8 cellular contexts compared by ENCODE assay signal in the genomic region with DNA sequence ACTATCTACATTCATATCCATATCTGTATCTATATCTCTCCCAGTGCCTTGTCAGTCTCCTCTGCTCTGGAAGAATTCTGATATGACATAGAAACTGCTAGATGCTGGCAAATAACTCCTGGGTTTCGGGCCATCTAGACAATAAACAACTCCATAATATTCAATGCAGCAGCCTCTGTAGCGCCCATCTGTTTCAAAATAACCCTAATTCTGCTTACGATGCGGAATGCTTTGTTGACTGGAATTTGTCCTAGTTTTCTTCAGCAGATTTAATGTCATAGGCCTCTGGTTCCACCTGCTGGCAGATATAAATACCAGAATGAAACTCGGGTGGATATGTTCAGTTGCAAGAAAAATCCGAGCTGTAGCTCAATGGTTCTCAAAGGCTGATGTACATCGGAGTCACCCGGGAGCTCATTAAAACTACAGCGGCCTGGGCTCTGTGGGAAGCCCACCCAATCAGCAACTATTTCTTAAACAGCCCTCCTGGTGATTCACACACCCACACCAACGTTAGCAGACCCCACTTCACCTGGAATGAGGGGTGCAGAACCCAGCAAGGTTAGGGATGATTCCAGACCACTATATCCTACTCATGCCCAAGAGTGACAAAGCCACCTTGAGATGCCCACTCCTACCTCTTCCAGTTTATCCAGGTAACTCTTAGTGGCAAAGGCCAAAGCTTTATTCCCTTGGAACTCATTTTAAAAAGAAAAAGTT.
A peak's percentile ranks its signal among the peaks of the same experiment; 100 is the strongest.
DNase-seq lines count a peak whose midpoint lies in the region; ATAC-seq and TF ChIP-seq lines count a peak whose summit lies in the region.

No MANE protein-coding gene starts in this region.

- H3K27me3 Mint-ChIP-seq in activated naive CD8-positive, alpha-beta T cell treated with anti-CD3 and anti-CD28 coated beads for 36 hours, result no peaks in the 10 kb centered on the region
- H3K27me3 Mint-ChIP-seq in activated naive CD8-positive, alpha-beta T cell treated with anti-CD3 and anti-CD28 coated beads, Interleukin-2, amount 50 U/mL, for 24 hours, result no peaks in the 10 kb centered on the region
- H3K27me3 Mint-ChIP-seq in nephron progenitor cell (ENCODE audit: low read depth, poor library complexity), result no peaks in the 10 kb centered on the region

- RAD21 ChIA-PET in HCT116 (lab: Charles Lee; ENCODE audit: low non-redundant PET in 1 of 2, low total read pairs in 2 of 2, uncharacterized antibody in 2 of 2, unreplicated experiment in 2 of 2), result interaction anchor here in 1 of 2 experiments (0.6 kb wide), 1 partner anchor 1320 kb away, joined by 3 read pairs; no protein-coding TSS in a partner anchor

- H3K4me2 ChIP-seq in HCT116 (ENCODE audit: low read length) (peak overlapping the region; percentile 18; the same call in 1 of the 2 replicates), fibroblast of lung (ENCODE audit: extremely low read depth, insufficient read depth, low read length) (peak overlapping the region; percentile 65)

- H3K27ac ChIP-seq in HCT116 (ENCODE audit: low read depth, low read length), result peak overlapping the region; percentile 57
- H3K27ac ChIP-seq in fibroblast of lung (ENCODE audit: insufficient read depth, low read length), result no peak overlapping the region

- BruUV-seq in HCT116 (replicated peaks; lab: Mats Ljungman, UMichigan), result no TSS peak

- H3K27me3 ChIP-seq in HCT116 (ENCODE audit: insufficient read depth, low read length), result no peaks in the 10 kb centered on the region
- no peaks in the 10 kb centered on the region for H3K27me3 ChIP-seq in fibroblast of lung (ENCODE audit: control insufficient read depth, insufficient read depth, low read length)

- no peak overlapping the region for H3K4me3 Mint-ChIP-seq in activated naive CD8-positive, alpha-beta T cell treated with anti-CD3 and anti-CD28 coated beads for 36 hours
- no peak overlapping the region for H3K4me3 Mint-ChIP-seq in activated naive CD8-positive, alpha-beta T cell treated with anti-CD3 and anti-CD28 coated beads, Interleukin-2, amount 50 U/mL, for 24 hours
- no peak overlapping the region for H3K4me3 Mint-ChIP-seq in nephron progenitor cell

- H3K27ac Mint-ChIP-seq in activated naive CD8-positive, alpha-beta T cell treated with anti-CD3 and anti-CD28 coated beads for 36 hours, result no peak overlapping the region
- no peak overlapping the region for H3K27ac Mint-ChIP-seq in activated naive CD8-positive, alpha-beta T cell treated with anti-CD3 and anti-CD28 coated beads, Interleukin-2, amount 50 U/mL, for 24 hours
- no peak overlapping the region for H3K27ac Mint-ChIP-seq in nephron progenitor cell

- H3K4me1 ChIP-seq in HCT116 (ENCODE audit: control insufficient read depth in 1 of 2, insufficient read depth in 2 of 2, low read length in 2 of 2) (peaks cover 47 to 53% of the 10 kb centered on the region in 2 experiments), fibroblast of lung (ENCODE audit: control insufficient read depth, extremely low read depth, insufficient read depth, low read length) (peaks cover 3% of the 10 kb centered on the region)

- H3K9ac ChIP-seq in HCT116 (ENCODE audit: low read length), result no peak overlapping the region
- H3K9ac ChIP-seq in fibroblast of lung (ENCODE audit: insufficient read depth, low read length), result no peak overlapping the region

- peaks cover 27% of the 10 kb centered on the region for H3K4me1 Mint-ChIP-seq in activated naive CD8-positive, alpha-beta T cell treated with anti-CD3 and anti-CD28 coated beads for 36 hours
- H3K4me1 Mint-ChIP-seq in activated naive CD8-positive, alpha-beta T cell treated with anti-CD3 and anti-CD28 coated beads, Interleukin-2, amount 50 U/mL, for 24 hours, result peaks cover 18% of the 10 kb centered on the region
- peaks cover 17% of the 10 kb centered on the region for H3K4me1 Mint-ChIP-seq in nephron progenitor cell

- intact Hi-C loops in HCT116 (cut with micrococcal nuclease), result loop anchor here (1.0 to 10.0 kb wide), 4 partner anchors 172 to 1315 kb away; no protein-coding TSS in a partner anchor

- no peak for ATAC-seq in activated naive CD8-positive, alpha-beta T cell treated with anti-CD3 and anti-CD28 coated beads, Interleukin-2, amount 50 U/mL, for 24 hours
- ATAC-seq in HCT116 (peak; percentile 65), HG03108 (IDR thresholded peaks at IDR 0.05; ENCODE audit: unreplicated experiment) (no peak)

- no peak for TF ChIP-seq POLR2A in HCT116 (IDR thresholded peaks at IDR 0.05; ENCODE audit: borderline replicate concordance, extremely low read depth, insufficient read depth, insufficient read length)

- peaks cover 7% of the 10 kb centered on the region for H3K36me3 Mint-ChIP-seq in activated naive CD8-positive, alpha-beta T cell treated with anti-CD3 and anti-CD28 coated beads for 36 hours
- peaks cover 2% of the 10 kb centered on the region for H3K36me3 Mint-ChIP-seq in activated naive CD8-positive, alpha-beta T cell treated with anti-CD3 and anti-CD28 coated beads, Interleukin-2, amount 50 U/mL, for 24 hours (ENCODE audit: low read depth)
- H3K36me3 Mint-ChIP-seq in nephron progenitor cell (ENCODE audit: low read depth), result peaks cover 7% of the 10 kb centered on the region

- DNase-seq in activated naive CD8-positive, alpha-beta T cell treated with anti-CD3 and anti-CD28 coated beads for 36 hours, result peak; percentile 7
- DNase-seq in activated naive CD8-positive, alpha-beta T cell treated with anti-CD3 and anti-CD28 coated beads, Interleukin-2, amount 50 U/mL, for 24 hours, result no peak
- DNase-seq in HCT116 (ENCODE audit: low read depth, low spot score) (peak; percentile 56), NCI-H128 (lab: John Stamatoyannopoulos, UW; ENCODE audit: unreplicated experiment) (peak; percentile 16), T1000 (lab: John Stamatoyannopoulos, UW) (peak; percentile 47), fibroblast of lung (ENCODE audit: low read depth in 2 of 2) (peak; percentile 61 to 92), nephron progenitor cell (peak; percentile 17)

- H4K20me1 ChIP-seq in HCT116 (ENCODE audit: insufficient read depth), result no peaks in the 10 kb centered on the region
- H4K20me1 ChIP-seq in fibroblast of lung (ENCODE audit: control insufficient read depth, extremely low read depth, insufficient read depth, low read length), result no peaks in the 10 kb centered on the region

- H2AFZ ChIP-seq in HCT116 (ENCODE audit: low read depth, low read length, poor library complexity, severe bottlenecking), result no peak overlapping the region
- peak overlapping the region; percentile 4 for H2AFZ ChIP-seq in fibroblast of lung (ENCODE audit: low read length)

- no peaks in the 10 kb centered on the region for H3K9me2 ChIP-seq in HCT116 (ENCODE audit: insufficient read depth)

- no peaks in the 10 kb centered on the region for H3K9me3 Mint-ChIP-seq in activated naive CD8-positive, alpha-beta T cell treated with anti-CD3 and anti-CD28 coated beads for 36 hours
- no peaks in the 10 kb centered on the region for H3K9me3 Mint-ChIP-seq in activated naive CD8-positive, alpha-beta T cell treated with anti-CD3 and anti-CD28 coated beads, Interleukin-2, amount 50 U/mL, for 24 hours
- H3K9me3 Mint-ChIP-seq in nephron progenitor cell, result no peaks in the 10 kb centered on the region

- H3K79me2 ChIP-seq in HCT116 (ENCODE audit: insufficient read depth, low read length) (no peaks in the 10 kb centered on the region), fibroblast of lung (ENCODE audit: control insufficient read depth, insufficient read depth, low read length) (no peaks in the 10 kb centered on the region)

- CTCF ChIA-PET in HCT116 (lab: Charles Lee), result interaction anchor here (0.5 to 1.3 kb wide), 9 partner anchors 9 to 1320 kb away, joined by 3 to 11 read pairs (median 4); no protein-coding TSS in a partner anchor

- TF ChIP-seq RAD21 in HCT116 (IDR thresholded peaks at IDR 0.05; ENCODE audit: low read depth), result peak; percentile 95

- H3K9me3 ChIP-seq in HCT116 (ENCODE audit: control insufficient read depth in 1 of 2, insufficient read depth in 1 of 2, low read depth in 1 of 2, low read length in 2 of 2) (no peaks in the 10 kb centered on the region), fibroblast of lung (ENCODE audit: control insufficient read depth, insufficient read depth, low read depth, low read length) (no peaks in the 10 kb centered on the region)

- no peaks in the 10 kb centered on the region for H3K36me3 ChIP-seq in HCT116 (ENCODE audit: control insufficient read depth in 1 of 2, insufficient read depth in 2 of 2, low read length in 2 of 2)
- no peaks in the 10 kb centered on the region for H3K36me3 ChIP-seq in fibroblast of lung (ENCODE audit: control insufficient read depth, insufficient read depth, low read length)

- H3K4me3 ChIP-seq in HCT116 (replicated peaks in 1 of 2; ENCODE audit: low read depth in 1 of 2, low read length in 2 of 2) (no peak overlapping the region), fibroblast of lung (replicated peaks in 1 of 4; ENCODE audit: control extremely low read depth in 1 of 4, insufficient read depth in 1 of 4, low read depth in 3 of 4, low read length in 4 of 4) (no peak overlapping the region)

- TF ChIP-seq CTCF in HCT116 (IDR thresholded peaks at IDR 0.05 in 2 of 3, conservative IDR thresholded peaks at IDR 0.05 in 1 of 3; ENCODE audit: borderline replicate concordance in 1 of 3, insufficient read depth in 1 of 3, low read depth in 2 of 3, low read length in 2 of 3) (peak; percentile 56 to 83 (median 68); a peak in 5 of 6 replicates), fibroblast of lung (conservative IDR thresholded peaks at IDR 0.05 in 1 of 2, IDR thresholded peaks at IDR 0.05 in 1 of 2; ENCODE audit: low read depth in 1 of 2, low read length in 2 of 2) (peak; percentile 65 to 68), nephron progenitor cell (IDR thresholded peaks at IDR 0.05) (peak; percentile 60)

- POLR2A ChIA-PET in HCT116 (lab: Charles Lee), result no interaction called here

TF ChIP-seq in HCT116, 20 proteins besides CTCF, POLR2A, EP300 and RAD21:
- no peak for TF ChIP-seq POLR2AphosphoS5 (IDR thresholded peaks at IDR 0.05; ENCODE audit: low read depth, low read length)
